8 cellular contexts compared by ENCODE assay signal in the genomic region with DNA sequence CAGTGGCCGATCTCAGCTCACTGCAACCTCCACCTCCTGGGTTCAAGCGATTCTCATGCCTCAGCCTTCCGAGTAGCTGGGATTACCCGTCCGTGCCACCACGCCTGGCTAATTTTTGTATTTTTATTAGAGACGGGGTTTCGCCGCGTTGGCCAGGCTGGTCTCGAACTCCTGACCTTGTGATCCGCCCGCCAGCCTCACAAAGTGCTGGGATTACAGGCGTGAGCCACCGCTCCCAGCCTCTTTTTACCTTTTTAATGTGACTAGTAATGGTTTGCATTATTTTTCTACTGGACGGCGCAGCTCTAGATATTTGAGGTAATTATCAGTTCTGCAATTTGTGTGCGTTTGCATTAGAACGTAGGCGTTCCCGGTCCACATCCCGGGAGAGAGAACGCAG. TPM values are rescaled to one million over a fixed set of nuclear protein-coding genes. Genes with fewer than 3 reads are reported as not detected.
DNase-seq lines count a peak whose midpoint lies in the region; ATAC-seq and TF ChIP-seq lines count a peak whose summit lies in the region.
"Not testable (repeated sequence)": the region's sequence is repeated elsewhere in the genome, so short reads cannot be mapped to it uniquely, and the experiment has no call there.

No MANE protein-coding gene starts in this region.

- peaks cover 24% of the 10 kb centered on the region for H3K4me1 Mint-ChIP-seq in activated naive CD8-positive, alpha-beta T cell treated with anti-CD3 and anti-CD28 coated beads for 36 hours
- peaks cover 24 to 29% of the 10 kb centered on the region in 2 donors for H3K4me1 Mint-ChIP-seq in natural killer cell
- H3K4me1 Mint-ChIP-seq in stimulated activated naive B cell treated with anti-CD40 and anti-IgM and Interleukin-4, amounts not matched to agents 10 μg/mL and 1 μg/mL and 100 μg/mL, for 72 hours: peaks cover 18 to 24% of the 10 kb centered on the region in 2 donors

- not testable (repeated sequence) for TF ChIP-seq RAD21 in SK-N-SH (IDR thresholded peaks at IDR 0.05; ENCODE audit: low read length)

- not testable (repeated sequence) for H3K27me3 ChIP-seq in AG04450 (ENCODE audit: control insufficient read depth, insufficient read depth, low read length); SK-N-SH (ENCODE audit: insufficient read depth); endocrine pancreas (ENCODE audit: control insufficient read depth, insufficient read depth, low read length); iPS-18a (ENCODE audit: control insufficient read depth, insufficient read depth, low read length)

- H3K4me1 ChIP-seq in HEK293 (ENCODE audit: control insufficient read depth, insufficient read depth, low read length); SK-N-SH (ENCODE audit: control insufficient read depth in 1 of 2, insufficient read depth in 2 of 2, low read depth in 1 of 2, low read length in 1 of 2); endocrine pancreas (ENCODE audit: control insufficient read depth, insufficient read depth, low read length); iPS-18a (ENCODE audit: control insufficient read depth, low read depth, low read length): not testable (repeated sequence)

- not testable (repeated sequence) for H3K27me3 Mint-ChIP-seq in activated naive CD8-positive, alpha-beta T cell treated with anti-CD3 and anti-CD28 coated beads for 36 hours; natural killer cell (ENCODE audit: low read depth in 2 of 2); stimulated activated naive B cell treated with anti-CD40 and anti-IgM and Interleukin-4, amounts not matched to agents 10 μg/mL and 1 μg/mL and 100 μg/mL, for 72 hours

- TF ChIP-seq CTCF in AG04450 (IDR thresholded peaks at IDR 0.05; ENCODE audit: low read depth, low read length); HEK293 (tag by site-specific recombination; IDR thresholded peaks at IDR 0.05); SK-N-SH (IDR thresholded peaks at IDR 0.05); natural killer cell (IDR thresholded peaks at IDR 0.05): not testable (repeated sequence)

- not testable (repeated sequence) for DNase-seq in AG04450 (ENCODE audit: low read depth, low spot score); SK-N-SH; activated naive CD8-positive, alpha-beta T cell treated with anti-CD3 and anti-CD28 coated beads for 36 hours; natural killer cell; stimulated activated naive B cell treated with anti-CD40 and anti-IgM and Interleukin-4, amounts not matched to agents 10 μg/mL and 1 μg/mL and 100 μg/mL, for 72 hours

- peak overlapping the region; percentile 34 for H3K27ac Mint-ChIP-seq in activated naive CD8-positive, alpha-beta T cell treated with anti-CD3 and anti-CD28 coated beads for 36 hours
- peak overlapping the region; percentile 95 to 99 for H3K27ac Mint-ChIP-seq in natural killer cell
- H3K27ac Mint-ChIP-seq in stimulated activated naive B cell treated with anti-CD40 and anti-IgM and Interleukin-4, amounts not matched to agents 10 μg/mL and 1 μg/mL and 100 μg/mL, for 72 hours: peak overlapping the region; percentile 47

- not testable (repeated sequence) for ATAC-seq in natural killer cell; stimulated activated naive B cell treated with anti-CD40 and anti-IgM and Interleukin-4, amounts not matched to agents 10 μg/mL and 1 μg/mL and 100 μg/mL, for 72 hours (replicated peaks)

- peaks cover 22% of the 10 kb centered on the region for H3K36me3 Mint-ChIP-seq in activated naive CD8-positive, alpha-beta T cell treated with anti-CD3 and anti-CD28 coated beads for 36 hours
- not testable (repeated sequence) for H3K36me3 Mint-ChIP-seq in natural killer cell
- peaks cover 21 to 26% of the 10 kb centered on the region in 2 donors for H3K36me3 Mint-ChIP-seq in stimulated activated naive B cell treated with anti-CD40 and anti-IgM and Interleukin-4, amounts not matched to agents 10 μg/mL and 1 μg/mL and 100 μg/mL, for 72 hours

- not testable (repeated sequence) for TF ChIP-seq EP300 in SK-N-SH (IDR thresholded peaks at IDR 0.05; ENCODE audit: borderline replicate concordance in 1 of 2, low read depth in 1 of 2, low read length in 1 of 2)

- H3K79me2 ChIP-seq in SK-N-SH (ENCODE audit: insufficient read depth): peaks cover 54% of the 10 kb centered on the region

- H3K4me3 ChIP-seq in AG04450 (ENCODE audit: low read depth, low read length): peak overlapping the region; percentile 81
- peak overlapping the region; percentile 84 for H3K4me3 ChIP-seq in HEK293 (ENCODE audit: low read depth, low read length)
- H3K4me3 ChIP-seq in SK-N-SH (ENCODE audit: low read depth in 2 of 2, low read length in 1 of 2): peak overlapping the region; percentile 81 to 97
- peak overlapping the region; percentile 99 for H3K4me3 ChIP-seq in endocrine pancreas (ENCODE audit: control insufficient read depth, insufficient read depth, low read length)
- peak overlapping the region; percentile 91 for H3K4me3 ChIP-seq in iPS-18a (ENCODE audit: low read length)

- peak overlapping the region; percentile 99 for H3K4me2 ChIP-seq in SK-N-SH

- CTCF ChIA-PET in AG04450 (lab: Charles Lee) (interaction anchor here (0.6 to 3.2 kb wide), 5 partner anchors 170 to 843 kb away, joined by 3 to 25 read pairs (median 4); no protein-coding TSS in a partner anchor), HEK293 (lab: Yijun Ruan, JAX) (interaction anchor here (0.7 to 1.6 kb wide), 3 partner anchors 18 to 1531 kb away, joined by 3 to 6 read pairs (median 4); no protein-coding TSS in a partner anchor), SK-N-SH (lab: Yijun Ruan, JAX) (interaction anchor here (0.8 to 1.9 kb wide), 5 partner anchors 16 to 170 kb away, joined by 3 to 7 read pairs (median 4); a partner anchor contains a TSS)

- H3K9me3 Mint-ChIP-seq in activated naive CD8-positive, alpha-beta T cell treated with anti-CD3 and anti-CD28 coated beads for 36 hours; natural killer cell; stimulated activated naive B cell treated with anti-CD40 and anti-IgM and Interleukin-4, amounts not matched to agents 10 μg/mL and 1 μg/mL and 100 μg/mL, for 72 hours: not testable (repeated sequence)

- H3K9me3 ChIP-seq in AG04450 (ENCODE audit: control insufficient read depth, insufficient read depth, low read length); HEK293 (ENCODE audit: control insufficient read depth, insufficient read depth, low read depth, low read length); SK-N-SH; endocrine pancreas (ENCODE audit: control insufficient read depth, low read length); iPS-18a (ENCODE audit: control insufficient read depth, low read depth, low read length): not testable (repeated sequence)

- 14% methylated on average over 23 of the region's 23 CpGs for WGBS in SK-N-SH (ENCODE audit: low lambda C conversion rate)

- POLR2A ChIA-PET in AG04450 (lab: Yijun Ruan, JAX): interaction anchor here (1.6 kb wide), 1 partner anchor 20 kb away, joined by 7 read pairs; a partner anchor contains a TSS
- POLR2A ChIA-PET in HEK293 (lab: Yijun Ruan, JAX): interaction anchor here (1.9 kb wide), 1 partner anchor 20 kb away, joined by 16 read pairs; a partner anchor contains a TSS
- POLR2A ChIA-PET in SK-N-SH (lab: Yijun Ruan, JAX): interaction anchor here (1.0 to 1.8 kb wide), 2 partner anchors 20 to 66 kb away, joined by 4 to 14 read pairs; a partner anchor contains a TSS

- H3K9ac ChIP-seq in SK-N-SH: peak overlapping the region; percentile 93
- H3K9ac ChIP-seq in endocrine pancreas (ENCODE audit: control insufficient read depth, insufficient read depth, low read length): peak overlapping the region; percentile 95
- H3K9ac ChIP-seq in iPS-18a (ENCODE audit: low read length): peak overlapping the region; percentile 87

- not testable (repeated sequence) for H3K9me2 ChIP-seq in SK-N-SH

- peaks cover 32 to 47% of the 10 kb centered on the region in 2 experiments for H3K36me3 ChIP-seq in HEK293 (ENCODE audit: control insufficient read depth in 2 of 2, insufficient read depth in 1 of 2, low read length in 2 of 2)
- peaks cover 27 to 38% of the 10 kb centered on the region in 2 experiments for H3K36me3 ChIP-seq in SK-N-SH (replicated peaks in 1 of 2; ENCODE audit: control insufficient read depth in 1 of 2, insufficient read depth in 2 of 2, low read length in 1 of 2)
- H3K36me3 ChIP-seq in endocrine pancreas (ENCODE audit: control insufficient read depth, insufficient read depth, low read length): not testable (repeated sequence)
- peaks cover 32% of the 10 kb centered on the region for H3K36me3 ChIP-seq in iPS-18a (ENCODE audit: control insufficient read depth, low read depth, low read length)

- H3F3A ChIP-seq in SK-N-SH (replicated peaks; ENCODE audit: insufficient read depth): not testable (repeated sequence)

- H3K27ac ChIP-seq in AG04450 (ENCODE audit: low read depth, low read length); HEK293 (ENCODE audit: extremely low read depth, low read depth, low read length); iPS-18a (ENCODE audit: low read length): not testable (repeated sequence)
- H3K27ac ChIP-seq in SK-N-SH (ENCODE audit: low read depth in 2 of 2, low read length in 1 of 2): peak overlapping the region in 1 of 2 experiments; percentile 86; a peak in 2 of 4 replicates

- intact Hi-C loops in natural killer cell (cut with micrococcal nuclease): loop anchor here (5.0 kb wide), 1 partner anchor 298 kb away; a partner anchor contains a TSS

- peak overlapping the region; percentile 99 for H3K4me3 Mint-ChIP-seq in activated naive CD8-positive, alpha-beta T cell treated with anti-CD3 and anti-CD28 coated beads for 36 hours
- peak overlapping the region; percentile 66 for H3K4me3 Mint-ChIP-seq in natural killer cell
- peak overlapping the region; percentile 97 to 99 for H3K4me3 Mint-ChIP-seq in stimulated activated naive B cell treated with anti-CD40 and anti-IgM and Interleukin-4, amounts not matched to agents 10 μg/mL and 1 μg/mL and 100 μg/mL, for 72 hours

- not testable (repeated sequence) for H4K20me1 ChIP-seq in SK-N-SH (ENCODE audit: insufficient read depth)

- H2AFZ ChIP-seq in SK-N-SH (ENCODE audit: low read depth): 0 out of 2 replicates have a peak overlapping the region, but pooled peaks have one; percentile 100

RNA-seq across cellular contexts. Expression of a gene that starts 1.0 kb away (rescaled TPM):
- polyA plus RNA-seq in AG04450 (2011; rRNA removed): 38.1 and 57.8 TPM in 2 replicates
- polyA minus RNA-seq in AG04450 (2011; rRNA and poly(A)+ RNA removed): 10.6 and 14.8 TPM in 2 replicates
- polyA plus RNA-seq in SK-N-SH (2012; rRNA removed): 50.9 and 68.4 TPM in 2 replicates
- polyA plus RNA-seq in SK-N-SH (2012; cell fraction: cytosol; rRNA removed): 79.9 and 102 TPM in 2 replicates
- 37.1 and 43.5 TPM in 2 replicates for polyA plus RNA-seq in SK-N-SH (2012; cell fraction: nucleus; rRNA removed)
- total RNA-seq in activated naive CD8-positive, alpha-beta T cell treated with anti-CD3 and anti-CD28 coated beads for 36 hours: 10 to 100 TPM; 61.0 to 61.8 TPM
- total RNA-seq in natural killer cell: 10 to 100 TPM; 53.2 to 61.5 (median 58.2) TPM

RNA-seq across cellular contexts. Expression of a gene that starts 20.2 kb away (rescaled TPM):
- polyA plus RNA-seq in AG04450 (2011; rRNA removed): 7.8 and 9.8 TPM in 2 replicates
- 6.3 and 11.7 TPM in 2 replicates for polyA minus RNA-seq in AG04450 (2011; rRNA and poly(A)+ RNA removed)
- polyA plus RNA-seq in SK-N-SH (2012; rRNA removed): 2.3 and 2.8 TPM in 2 replicates
- polyA plus RNA-seq in SK-N-SH (2012; cell fraction: cytosol; rRNA removed): 2.5 and 3.3 TPM in 2 replicates
- polyA plus RNA-seq in SK-N-SH (2012; cell fraction: nucleus; rRNA removed): 5.7 and 6.6 TPM in 2 replicates
- 1 to 10 TPM; 5.0 to 6.3 TPM for total RNA-seq in activated naive CD8-positive, alpha-beta T cell treated with anti-CD3 and anti-CD28 coated beads for 36 hours
- total RNA-seq in natural killer cell: 100 to 1,000 TPM in 2 of 3 donors, 10 to 100 TPM in 1; 63.0 to 165 (median 112) TPM

Comparison
In these comparisons a context has a peak if more than half of its experiments do, and no peak if none do; other contexts are left out.
1. H3K27ac Mint-ChIP-seq: peak in every context shown above with its lines; median percentile 97 in natural killer cell; 47 in stimulated activated naive B cell treated with anti-CD40 and anti-IgM and Interleukin-4, amounts not matched to agents 10 μg/mL and 1 μg/mL and 100 μg/mL, for 72 hours; 34 in activated naive CD8-positive, alpha-beta T cell treated with anti-CD3 and anti-CD28 coated beads for 36 hours.
2. RNA of a gene that starts 20.2 kb away (total RNA-seq): 63.0 to 165 TPM in natural killer cell; 5.0 to 6.3 TPM in activated naive CD8-positive, alpha-beta T cell treated with anti-CD3 and anti-CD28 coated beads for 36 hours; every median in the first group is over 4 times any median in the second.
3. Peak in every context shown above with its lines, with median percentiles within 50 percentile points of each other: H3K4me3 ChIP-seq, H3K9ac ChIP-seq and H3K4me3 Mint-ChIP-seq.